ENCODE assay signal across 16 cellular contexts in the genomic region with DNA sequence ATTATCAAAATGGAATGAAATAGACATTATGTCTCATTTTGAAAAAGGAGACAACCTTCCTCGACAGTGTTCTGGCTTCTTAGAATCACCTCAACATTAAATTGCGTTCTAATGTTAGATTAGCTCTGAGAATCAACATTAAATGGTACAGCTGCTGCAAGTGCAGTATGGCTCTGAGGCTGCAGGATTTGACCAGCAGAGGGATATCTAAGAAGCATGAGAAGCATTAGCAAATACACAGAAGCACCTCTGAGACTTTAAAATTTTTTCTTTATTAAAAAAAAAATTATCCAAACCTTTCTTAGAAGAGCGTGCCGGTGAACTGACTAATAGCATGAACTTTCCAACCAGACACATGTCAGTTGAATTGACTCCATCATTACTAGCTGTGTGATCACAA.
DNase-seq lines count a peak whose midpoint lies in the region; ATAC-seq, FAIRE-seq and TF ChIP-seq lines count a peak whose summit lies in the region.
"Had no signal": no experiment of that assay in that cellular context is flagged by ENCODE, and none has a peak within 500 bp of the region (broad histone marks: within the 10 kb centered on the region; RNA-seq: fewer than 3 reads in every experiment).

No MANE protein-coding gene starts in this region.

- H2BK5ac ChIP-seq in H1 (ENCODE audit: low read depth, low read length), result no peak overlapping the region

- H3K9ac ChIP-seq in H1 (replicated peaks in 1 of 4; ENCODE audit: extremely low read depth in 1 of 4, low read depth in 3 of 4, low read length in 3 of 4), result no peak overlapping the region

- H3K23ac ChIP-seq in H1 (ENCODE audit: insufficient read length), result no peak overlapping the region

- 90% methylated on average over 4 of the region's 4 CpGs; no CpG with 5 or more reads in 1 of the 2 experiments for WGBS in H1 (ENCODE audit: extremely low coverage in 1 of 2, insufficient coverage in 1 of 2, insufficient read length in 1 of 2, insufficient replicate concordance in 2 of 2, low coverage in 1 of 2, low lambda C conversion rate in 2 of 2, missing lambda C conversion rate in 1 of 2), 2 experiments
- 75% methylated on average over 4 of the region's 4 CpGs for WGBS in right lobe of liver (ENCODE audit: insufficient coverage, low coverage, low lambda C conversion rate, missing lambda C conversion rate)

- POLR2A ChIA-PET in H1 (lab: Charles Lee; ENCODE audit: partially characterized antibody), result interaction anchor here (0.9 kb wide), 1 partner anchor 146 kb away, joined by 3 read pairs; no protein-coding TSS in a partner anchor

- intact Hi-C loops in right lobe of liver (cut with DNase I), result no loop called here

- no peak overlapping the region for H2BK15ac ChIP-seq in H1 (ENCODE audit: low read length)

- H2BK20ac ChIP-seq in H1 (ENCODE audit: low read length), result no peak overlapping the region

- H3K27ac Mint-ChIP-seq in HFFc6, result no peak overlapping the region
- no peak overlapping the region for H3K27ac Mint-ChIP-seq in neural crest cell (ENCODE audit: unreplicated experiment)
- H3K27ac Mint-ChIP-seq: CD4-positive, CD25-positive, alpha-beta regulatory T cell had no signal

- H3K9me3 Mint-ChIP-seq in HFFc6 (no peaks in the 10 kb centered on the region), neural crest cell (peaks cover 6% of the 10 kb centered on the region)

- ATAC-seq in GM19397 (IDR thresholded peaks at IDR 0.05; ENCODE audit: unreplicated experiment) (no peak), right lobe of liver (no peak), GM18909 (IDR thresholded peaks at IDR 0.05; ENCODE audit: poor library complexity, unreplicated experiment) (no peak)

- H3K4me1 Mint-ChIP-seq in HFFc6 (ENCODE audit: low read depth), result no peaks in the 10 kb centered on the region
- H3K4me1 Mint-ChIP-seq in neural crest cell, result peaks cover 5% of the 10 kb centered on the region
- H3K4me1 Mint-ChIP-seq: CD4-positive, CD25-positive, alpha-beta regulatory T cell had no signal

- no peak overlapping the region for H4K91ac ChIP-seq in H1 (replicated peaks; ENCODE audit: insufficient read length, low read length)

- H3K27me3 ChIP-seq in H1 (replicated peaks in 1 of 4; ENCODE audit: control insufficient read depth in 3 of 4, extremely low read depth in 1 of 4, insufficient read depth in 3 of 4, low read length in 3 of 4) (no peaks in the 10 kb centered on the region), right lobe of liver (no peaks in the 10 kb centered on the region)
- H3K27me3 ChIP-seq: ovary, thyroid gland had no signal

- no peak for TF ChIP-seq POLR2A in H1 (IDR thresholded peaks at IDR 0.05; ENCODE audit: control extremely low read depth in 1 of 2, low read depth in 2 of 2, low read length in 2 of 2)
- no peak for TF ChIP-seq POLR2A in right lobe of liver (IDR thresholded peaks at IDR 0.05)

- TF ChIP-seq RAD21 in H1 (IDR thresholded peaks at IDR 0.05 in 1 of 2, conservative IDR thresholded peaks at IDR 0.05 in 1 of 2; ENCODE audit: low read depth in 2 of 2, low read length in 2 of 2), result peak; percentile 25 to 29; a peak in 2 of 4 replicates

- no peak overlapping the region for H2BK12ac ChIP-seq in H1 (ENCODE audit: low read depth, low read length)

- no peaks in the 10 kb centered on the region for H3K27me3 Mint-ChIP-seq in HFFc6 (ENCODE audit: insufficient read depth)
- no peaks in the 10 kb centered on the region for H3K27me3 Mint-ChIP-seq in neural crest cell (ENCODE audit: low read depth)
- H3K27me3 Mint-ChIP-seq: CD4-positive, CD25-positive, alpha-beta regulatory T cell had no signal

- H3K36me3 Mint-ChIP-seq in HFFc6 (ENCODE audit: low read depth) (no peaks in the 10 kb centered on the region), neural crest cell (ENCODE audit: low read depth) (peaks cover 5% of the 10 kb centered on the region)
- H3K36me3 Mint-ChIP-seq: CD4-positive, CD25-positive, alpha-beta regulatory T cell had no signal

- no peak overlapping the region for H3K4ac ChIP-seq in H1 (replicated peaks; ENCODE audit: insufficient read length, low read depth, low read length)

- H3K27ac ChIP-seq in C4-2B, result no peak overlapping the region
- H3K27ac ChIP-seq in H1 (ENCODE audit: low read depth, low read length), result no peak overlapping the region
- no peak overlapping the region for H3K27ac ChIP-seq in right lobe of liver
- H3K27ac ChIP-seq: coronary artery, ovary, thyroid gland had no signal

- TF ChIP-seq EP300 in H1 (IDR thresholded peaks at IDR 0.05; ENCODE audit: borderline replicate concordance in 1 of 2, low read depth in 2 of 2, low read length in 2 of 2), result no peak

- H3K56ac ChIP-seq in H1 (replicated peaks; ENCODE audit: insufficient read length, low read depth, low read length), result no peak overlapping the region

- H3K18ac ChIP-seq in H1 (ENCODE audit: extremely low read depth, low read length), result no peak overlapping the region

- CTCF ChIA-PET in H1 (lab: Charles Lee; ENCODE audit: partially characterized antibody), result interaction anchor here (0.6 to 2.0 kb wide), 8 partner anchors 8 to 209 kb away, joined by 3 to 8 read pairs (median 4); no protein-coding TSS in a partner anchor

- DNase-seq in HFFc6 (no peak), H1 (ENCODE audit: low read depth in 1 of 2, low spot score in 2 of 2) (no peak), neural crest cell (ENCODE audit: low read depth, low spot score) (no peak), right lobe of liver (no peak)
- DNase-seq: activated CD4-positive, CD25-positive, alpha-beta regulatory T cell; activated gamma-delta T cell treated with Interleukin-2 at 50 U/mL for 16 hours; aorta; CD4-positive, CD25-positive, alpha-beta regulatory T cell; NCI-H1048; ovary; small intestine; thyroid gland had no signal

- peak; percentile 41 for TF ChIP-seq CTCF in C4-2B (conservative IDR thresholded peaks at IDR 0.05)
- TF ChIP-seq CTCF in HFFc6 (IDR thresholded peaks at IDR 0.05), result peak; percentile 52
- TF ChIP-seq CTCF in H1 (IDR thresholded peaks at IDR 0.05; ENCODE audit: control extremely low read depth in 1 of 3, insufficient read depth in 1 of 3, low read depth in 1 of 3, low read length in 3 of 3), result 0 out of 4 replicates have a peak, but pooled peaks of 1 of the 3 experiments have one; percentile 17
- peak; percentile 38 for TF ChIP-seq CTCF in neural crest cell (conservative IDR thresholded peaks at IDR 0.05)
- TF ChIP-seq CTCF in right lobe of liver (IDR thresholded peaks at IDR 0.05), result no peak

- H2BK120ac ChIP-seq in H1 (replicated peaks; ENCODE audit: low read depth, low read length), result no peak overlapping the region

- H3K4me3 Mint-ChIP-seq in HFFc6 (no peak overlapping the region), neural crest cell (no peak overlapping the region)
- H3K4me3 Mint-ChIP-seq: CD4-positive, CD25-positive, alpha-beta regulatory T cell had no signal

- H3K23me2 ChIP-seq in H1 (ENCODE audit: low read depth, low read length), result no peaks in the 10 kb centered on the region

- no peak overlapping the region for H3K14ac ChIP-seq in H1 (ENCODE audit: insufficient read length)

- H2AK5ac ChIP-seq in H1 (ENCODE audit: low read depth, low read length), result no peak overlapping the region

- H3K79me2 ChIP-seq in H1 (ENCODE audit: control insufficient read depth in 1 of 2, insufficient read depth in 2 of 2, low read length in 2 of 2), result no peaks in the 10 kb centered on the region

- H2AFZ ChIP-seq in H1 (ENCODE audit: low read length), result no peak overlapping the region

- H3K4me2 ChIP-seq in H1 (ENCODE audit: insufficient read depth in 1 of 2, low read depth in 2 of 2, low read length in 2 of 2), result no peak overlapping the region

- H4K5ac ChIP-seq in H1 (ENCODE audit: insufficient read length, low read depth, low read length), result no peak overlapping the region

- FAIRE-seq in H1 (lab: Jason Lieb, UNC), result no peak
- FAIRE-seq: small intestine had no signal

- no peaks in the 10 kb centered on the region for H3K79me1 ChIP-seq in H1 (ENCODE audit: low read depth, low read length)

- H3K4me1 ChIP-seq in H1 (replicated peaks in 1 of 4; ENCODE audit: control insufficient read depth in 3 of 4, insufficient read depth in 4 of 4, low read length in 3 of 4) (no peaks in the 10 kb centered on the region), right lobe of liver (no peaks in the 10 kb centered on the region)
- H3K4me1 ChIP-seq: thyroid gland had no signal

- H3K4me3 ChIP-seq in H1 (ENCODE audit: extremely low read depth in 1 of 4, insufficient read depth in 2 of 4, low read depth in 3 of 4, low read length in 4 of 4), result no peak overlapping the region
- H3K4me3 ChIP-seq in right lobe of liver, result no peak overlapping the region
- H3K4me3 ChIP-seq: coronary artery, ovary, thyroid gland had no signal

- no peaks in the 10 kb centered on the region for H3K36me3 ChIP-seq in H1 (ENCODE audit: control insufficient read depth in 2 of 4, insufficient read depth in 4 of 4, low read length in 3 of 4)
- no peaks in the 10 kb centered on the region for H3K36me3 ChIP-seq in right lobe of liver
- H3K36me3 ChIP-seq: ovary, thyroid gland had no signal

- no peak overlapping the region for H4K8ac ChIP-seq in H1 (ENCODE audit: extremely low read depth, insufficient read depth, low read length)

- no peaks in the 10 kb centered on the region for H4K20me1 ChIP-seq in H1 (replicated peaks in 1 of 2; ENCODE audit: control insufficient read depth in 1 of 2, insufficient read depth in 2 of 2, low read length in 2 of 2)

- H3K9me3 ChIP-seq in H1 (ENCODE audit: insufficient read depth in 2 of 2, low read depth in 1 of 2, low read length in 1 of 2), result peaks cover 2% of the 10 kb centered on the region in 2 experiments; a peak in 1 of 4 replicates
- no peaks in the 10 kb centered on the region for H3K9me3 ChIP-seq in right lobe of liver
- H3K9me3 ChIP-seq: ovary, thyroid gland had no signal

TF ChIP-seq in H1, 55 proteins besides CTCF, POLR2A, EP300 and RAD21 (continues in another document):
- TF ChIP-seq, protein P1, sequence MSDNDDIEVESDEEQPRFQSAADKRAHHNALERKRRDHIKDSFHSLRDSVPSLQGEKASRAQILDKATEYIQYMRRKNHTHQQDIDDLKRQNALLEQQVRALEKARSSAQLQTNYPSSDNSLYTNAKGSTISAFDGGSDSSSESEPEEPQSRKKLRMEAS (IDR thresholded peaks at IDR 0.05), result no peak
- TF ChIP-seq TAF1 (IDR thresholded peaks at IDR 0.05; ENCODE audit: low read depth, low read length) (no peak), ZNF274 (IDR thresholded peaks at IDR 0.05; ENCODE audit: borderline replicate concordance, extremely low read depth, low read length) (no peak), SP4 (IDR thresholded peaks at IDR 0.05; ENCODE audit: low read length) (no peak), SRF (IDR thresholded peaks at IDR 0.05; ENCODE audit: low read depth, low read length) (no peak), TAF7 (optimal IDR thresholded peaks at IDR 0.05; ENCODE audit: borderline replicate concordance, low read depth, low read length) (no peak), NANOG (IDR thresholded peaks at IDR 0.05; ENCODE audit: insufficient read depth, low read depth, low read length, poor library complexity, severe bottlenecking) (no peak), JUND (IDR thresholded peaks at IDR 0.05; ENCODE audit: low read length) (no peak), SIRT6 (IDR thresholded peaks at IDR 0.05; ENCODE audit: low read length) (no peak), CEBPB (IDR thresholded peaks at IDR 0.05; ENCODE audit: low read depth, low read length) (no peak), CBX8 (IDR thresholded peaks at IDR 0.05; ENCODE audit: borderline replicate concordance, low read depth, low read length) (no peak), SP1 (IDR thresholded peaks at IDR 0.05; ENCODE audit: low read depth, low read length) (no peak)

Comparison
In these comparisons a context has a peak if more than half of its experiments do, and no peak if none do; other contexts are left out.
1. CTCF ChIP-seq: peak in C4-2B (single experiment), HFFc6 (single experiment) and neural crest cell (single experiment); none in right lobe of liver (0 of 4).